In genomic region chr11:118841469-118842222, GRCh38 we compare ENCODE assay signal across 9 cellular contexts. TPM values are rescaled to one million over a fixed set of nuclear protein-coding genes. Genes with fewer than 3 reads are reported as not detected.
DNase-seq lines count a peak whose midpoint lies in the region; ATAC-seq and TF ChIP-seq lines count a peak whose summit lies in the region.
"Had no signal": no experiment of that assay in that cellular context is flagged by ENCODE, and none has a peak within 500 bp of the region (broad histone marks: within the 10 kb centered on the region; RNA-seq: fewer than 3 reads in every experiment).

No MANE protein-coding gene starts in this region.

- peak; percentile 53 for ATAC-seq in GM19023 (IDR thresholded peaks at IDR 0.05; ENCODE audit: unreplicated experiment)
- ATAC-seq in HG03159 (IDR thresholded peaks at IDR 0.05; ENCODE audit: unreplicated experiment) = no peak
- no peak for ATAC-seq in HG03565 (IDR thresholded peaks at IDR 0.05; ENCODE audit: unreplicated experiment)

- H2AFZ ChIP-seq in KMS-11 (ENCODE audit: low read depth) = no peak overlapping the region

- H3K4me1 ChIP-seq in KMS-11 (ENCODE audit: low read depth, poor library complexity, severe bottlenecking) (peaks cover 28% of the 10 kb centered on the region), breast epithelium (no peaks in the 10 kb centered on the region)

- H3K9ac ChIP-seq in KMS-11 = no peak overlapping the region

- no peak for TF ChIP-seq POLR2A in breast epithelium (IDR thresholded peaks at IDR 0.05)

- TF ChIP-seq CTCF in KMS-11 (conservative IDR thresholded peaks at IDR 0.05; ENCODE audit: low read depth, low read length) (no peak), breast epithelium (IDR thresholded peaks at IDR 0.05) (no peak)

- no peaks in the 10 kb centered on the region for H3K36me3 ChIP-seq in KMS-11 (ENCODE audit: insufficient read depth)
- no peaks in the 10 kb centered on the region for H3K36me3 ChIP-seq in breast epithelium

- H3K27ac ChIP-seq in KMS-11 = no peak overlapping the region
- H3K27ac ChIP-seq in breast epithelium = no peak overlapping the region

- H3K4me2 ChIP-seq in KMS-11 = peak overlapping the region; percentile 13; the same call in 1 of the 2 replicates

- H3K27me3 ChIP-seq in KMS-11 (ENCODE audit: insufficient read depth, low read depth) (no peaks in the 10 kb centered on the region), breast epithelium (no peaks in the 10 kb centered on the region)

- peak; percentile 34 for DNase-seq in activated T-helper 9 cell treated with anti-CD3 and anti-CD28 coated beads, Interleukin-2, amount 50 U/mL, for 16 hours (ENCODE audit: low read depth)
- peak in 2 of 3 donors; percentile 2 to 22 for DNase-seq in stimulated activated CD4-positive, alpha-beta T cell treated with anti-CD3 and anti-CD28 coated beads, TNF-alpha, amount 100 ng/mL, for 1 hour (ENCODE audit: low read depth in 3 of 3, low spot score in 1 of 3)
- DNase-seq in breast epithelium (ENCODE audit: low spot score in 2 of 2) = no peak
- DNase-seq in NCI-H1092 treated with DMSO at 0.1 percent for 48 hours (lab: John Stamatoyannopoulos, UW) = no peak

- intact Hi-C loops in breast epithelium (cut with DNase I; ENCODE audit: low total_unique reads) = no loop called here

- H3K4me3 ChIP-seq in KMS-11 (IDR thresholded peaks at IDR 0.05; ENCODE audit: insufficient read depth, low read depth, low read length) (no peak overlapping the region), breast epithelium (no peak overlapping the region)

- H4K20me1 ChIP-seq in KMS-11 (ENCODE audit: insufficient read depth) = no peaks in the 10 kb centered on the region

- H3K79me2 ChIP-seq in KMS-11 (ENCODE audit: insufficient read depth, low read depth) = no peaks in the 10 kb centered on the region

- H3K9me3 ChIP-seq in breast epithelium = no peaks in the 10 kb centered on the region

RNA-seq across cellular contexts. Expression of gene CXCR5, which starts 42.0 kb away (rescaled TPM):
- not detected for total RNA-seq in breast epithelium
- total RNA-seq: pulmonary artery endothelial cell had no signal

RNA-seq across cellular contexts. Expression of gene DDX6, which starts 50.7 kb away (rescaled TPM):
- total RNA-seq in breast epithelium = 100 to 1,000 TPM in 2 of 3 donors, 10 to 100 TPM in 1; 82.6 to 136 (median 125) TPM

Comparison
In these comparisons a context has a peak if more than half of its experiments do, and no peak if none do; other contexts are left out.
1. DNase-seq: peak in activated T-helper 9 cell treated with anti-CD3 and anti-CD28 coated beads, Interleukin-2, amount 50 U/mL, for 16 hours (single experiment) and stimulated activated CD4-positive, alpha-beta T cell treated with anti-CD3 and anti-CD28 coated beads, TNF-alpha, amount 100 ng/mL, for 1 hour (2 of 3); none in breast epithelium (0 of 2) and NCI-H1092 treated with DMSO at 0.1 percent for 48 hours (single experiment).